8 cellular contexts compared by ENCODE assay signal in genomic region chr3:58471025-58471887, GRCh38. TPM values are rescaled to one million over a fixed set of nuclear protein-coding genes. Genes with fewer than 3 reads are reported as not detected.
DNase-seq lines count a peak whose midpoint lies in the region; ATAC-seq, FAIRE-seq and TF ChIP-seq lines count a peak whose summit lies in the region.

No MANE protein-coding gene starts in this region.

- DNase-seq in AML-193 (lab: John Stamatoyannopoulos, UW) = peak; percentile 96 to 99
- DNase-seq in HFFc6 = peak; percentile 71
- peak; percentile 89 for DNase-seq in NCI-H748 treated with DMSO at 0.1 percent for 48 hours (lab: John Stamatoyannopoulos, UW)
- DNase-seq in activated T-helper 1 cell treated with anti-CD3 and anti-CD28 coated beads, Interleukin-12 subunit alpha, Interleukin-12 subunit beta, Interleukin-2, Interleukin-4 antibody, amounts not matched to agents 30 ng/mL and 10 ng/mL and 1 ng/mL, durations not matched to agents 14 hours and 24 hours and 36 hours (ENCODE audit: low spot score) = peak; percentile 73
- DNase-seq in heart right ventricle = no peak
- DNase-seq in small intestine = peak; percentile 68

- no peak overlapping the region for H3K4me3 ChIP-seq in heart right ventricle
- H3K4me3 ChIP-seq in small intestine (ENCODE audit: low read depth in 1 of 2, low read length in 2 of 2) = no peak overlapping the region

- H3K36me3 ChIP-seq in heart right ventricle = no peaks in the 10 kb centered on the region
- H3K36me3 ChIP-seq in small intestine (ENCODE audit: control insufficient read depth in 2 of 2, insufficient read depth in 2 of 2, low read length in 2 of 2) = no peaks in the 10 kb centered on the region

- no peak overlapping the region for H3K27ac Mint-ChIP-seq in HFFc6
- H3K27ac Mint-ChIP-seq in activated T-helper 1 cell treated with anti-CD3 and anti-CD28 coated beads, Interleukin-12 subunit alpha, Interleukin-12 subunit beta, Interleukin-2, Interleukin-4 antibody, amounts not matched to agents 30 ng/mL and 10 ng/mL and 1 ng/mL, durations not matched to agents 14 hours and 24 hours and 36 hours = peak overlapping the region; percentile 68

- H3K4me1 Mint-ChIP-seq in HFFc6 (ENCODE audit: low read depth) = peaks cover 16% of the 10 kb centered on the region
- peaks cover 59% of the 10 kb centered on the region for H3K4me1 Mint-ChIP-seq in activated T-helper 1 cell treated with anti-CD3 and anti-CD28 coated beads, Interleukin-12 subunit alpha, Interleukin-12 subunit beta, Interleukin-2, Interleukin-4 antibody, amounts not matched to agents 30 ng/mL and 10 ng/mL and 1 ng/mL, durations not matched to agents 14 hours and 24 hours and 36 hours (ENCODE audit: low read depth)

- H3K4me1 ChIP-seq in heart right ventricle (peaks cover 0 to 57% (median 10%) of the 10 kb centered on the region in 9 donors), small intestine (ENCODE audit: control insufficient read depth in 2 of 2, insufficient read depth in 1 of 2, low read depth in 1 of 2, low read length in 1 of 2) (peaks cover 2 to 10% of the 10 kb centered on the region in 2 donors)

- intact Hi-C loops in activated T-helper 1 cell treated with anti-CD3 and anti-CD28 coated beads, Interleukin-12 subunit alpha, Interleukin-12 subunit beta, Interleukin-2, Interleukin-4 antibody, amounts not matched to agents 30 ng/mL and 10 ng/mL and 1 ng/mL, durations not matched to agents 14 hours and 24 hours and 36 hours (cut with micrococcal nuclease) = loop anchor here (1.0 to 2.0 kb wide), 6 partner anchors 8 to 147 kb away; partner anchors contain the start of genes PDHB and PXK
- intact Hi-C loops in heart right ventricle (cut with DNase I) = no loop called here

- H3K9me3 ChIP-seq in heart right ventricle (no peaks in the 10 kb centered on the region), small intestine (ENCODE audit: control insufficient read depth, low read depth) (no peaks in the 10 kb centered on the region)

- TF ChIP-seq CTCF in HFFc6 (IDR thresholded peaks at IDR 0.05) (no peak), heart right ventricle (IDR thresholded peaks at IDR 0.05) (no peak)

- H3K36me3 Mint-ChIP-seq in HFFc6 (ENCODE audit: low read depth) = no peaks in the 10 kb centered on the region
- H3K36me3 Mint-ChIP-seq in activated T-helper 1 cell treated with anti-CD3 and anti-CD28 coated beads, Interleukin-12 subunit alpha, Interleukin-12 subunit beta, Interleukin-2, Interleukin-4 antibody, amounts not matched to agents 30 ng/mL and 10 ng/mL and 1 ng/mL, durations not matched to agents 14 hours and 24 hours and 36 hours (ENCODE audit: low read depth) = peaks cover 4% of the 10 kb centered on the region

- H3K4me3 Mint-ChIP-seq in HFFc6 = no peak overlapping the region; the same call in 1 of the 2 replicates
- H3K4me3 Mint-ChIP-seq in activated T-helper 1 cell treated with anti-CD3 and anti-CD28 coated beads, Interleukin-12 subunit alpha, Interleukin-12 subunit beta, Interleukin-2, Interleukin-4 antibody, amounts not matched to agents 30 ng/mL and 10 ng/mL and 1 ng/mL, durations not matched to agents 14 hours and 24 hours and 36 hours = peak overlapping the region; percentile 37

- H3K27me3 ChIP-seq in heart right ventricle (no peaks in the 10 kb centered on the region), small intestine (ENCODE audit: control insufficient read depth in 2 of 2, insufficient read depth in 2 of 2, low read length in 2 of 2) (no peaks in the 10 kb centered on the region)

- ATAC-seq in heart right ventricle (peak in 7 of 8 donors; percentile 31 to 82 (median 55)), HG02970 (IDR thresholded peaks at IDR 0.05; ENCODE audit: low FRiP score, unreplicated experiment) (no peak), GM19023 (IDR thresholded peaks at IDR 0.05; ENCODE audit: unreplicated experiment) (no peak)

- FAIRE-seq in small intestine (lab: Jason Lieb, UNC) = no peak

- H3K27ac ChIP-seq in heart right ventricle = peak overlapping the region in 3 of 10 donors; percentile 5 to 78 (median 26)
- H3K27ac ChIP-seq in small intestine (ENCODE audit: low read depth in 1 of 2, low read length in 1 of 2) = peak overlapping the region; percentile 53 to 54

- WGBS in heart right ventricle, 2 donors = 56 to 61% methylated on average over 10 of the region's 10 CpGs
- WGBS in small intestine, 3 donors = 41 to 52% (median 43%) methylated on average over 10 of the region's 10 CpGs

- peaks cover 8% of the 10 kb centered on the region for H3K27me3 Mint-ChIP-seq in HFFc6 (ENCODE audit: insufficient read depth)
- peaks cover 8% of the 10 kb centered on the region for H3K27me3 Mint-ChIP-seq in activated T-helper 1 cell treated with anti-CD3 and anti-CD28 coated beads, Interleukin-12 subunit alpha, Interleukin-12 subunit beta, Interleukin-2, Interleukin-4 antibody, amounts not matched to agents 30 ng/mL and 10 ng/mL and 1 ng/mL, durations not matched to agents 14 hours and 24 hours and 36 hours (ENCODE audit: insufficient read depth)

- no peaks in the 10 kb centered on the region for H3K9me3 Mint-ChIP-seq in HFFc6
- H3K9me3 Mint-ChIP-seq in activated T-helper 1 cell treated with anti-CD3 and anti-CD28 coated beads, Interleukin-12 subunit alpha, Interleukin-12 subunit beta, Interleukin-2, Interleukin-4 antibody, amounts not matched to agents 30 ng/mL and 10 ng/mL and 1 ng/mL, durations not matched to agents 14 hours and 24 hours and 36 hours = no peaks in the 10 kb centered on the region

RNA-seq across cellular contexts. Expression of gene KCTD6, which starts 20.6 kb away (rescaled TPM):
- 1 to 10 TPM; 6.4 to 9.6 (median 7.4) TPM for total RNA-seq in HFFc6 (2021; fragmentation: NEBNext Ultra II Directional; extraction: Animal tissue kit (Norgen Biotek cat#: 25700))
- total RNA-seq in activated T-helper 1 cell treated with anti-CD3 and anti-CD28 coated beads, Interleukin-12 subunit alpha, Interleukin-12 subunit beta, Interleukin-2, Interleukin-4 antibody, amounts not matched to agents 30 ng/mL and 10 ng/mL and 1 ng/mL, durations not matched to agents 14 hours and 24 hours and 36 hours = 7.0 and 8.9 TPM in 2 replicates
- total RNA-seq in heart right ventricle = 1 to 10 TPM; 3.6 to 8.9 (median 7.2) TPM
- 10 to 100 TPM in 1 of 2 donors, 1 to 10 TPM in 1; 6.9 to 12.7 TPM for polyA plus RNA-seq in heart right ventricle
- 1 to 10 TPM; 2.4 to 5.3 (median 4.0) TPM for polyA plus RNA-seq in small intestine

RNA-seq across cellular contexts. Expression of gene PDHB, which starts 37.6 kb away (rescaled TPM):
- total RNA-seq in HFFc6 (2021; fragmentation: NEBNext Ultra II Directional; extraction: Animal tissue kit (Norgen Biotek cat#: 25700)) = 10 to 100 TPM; 85.6 to 95.7 (median 92.3) TPM
- total RNA-seq in activated T-helper 1 cell treated with anti-CD3 and anti-CD28 coated beads, Interleukin-12 subunit alpha, Interleukin-12 subunit beta, Interleukin-2, Interleukin-4 antibody, amounts not matched to agents 30 ng/mL and 10 ng/mL and 1 ng/mL, durations not matched to agents 14 hours and 24 hours and 36 hours = 62.0 and 68.1 TPM in 2 replicates
- total RNA-seq in heart right ventricle = 100 to 1,000 TPM; 170 to 255 (median 217) TPM
- polyA plus RNA-seq in heart right ventricle (100 to 1,000 TPM; 140 to 157 TPM), small intestine (10 to 100 TPM; 60.5 to 68.4 (median 64.6) TPM)

Comparison
In these comparisons a context has a peak if more than half of its experiments do, and no peak if none do; other contexts are left out.
1. DNase-seq: peak in AML-193 (2 of 2), HFFc6 (single experiment), NCI-H748 treated with DMSO at 0.1 percent for 48 hours (single experiment), activated T-helper 1 cell treated with anti-CD3 and anti-CD28 coated beads, Interleukin-12 subunit alpha, Interleukin-12 subunit beta, Interleukin-2, Interleukin-4 antibody, amounts not matched to agents 30 ng/mL and 10 ng/mL and 1 ng/mL, durations not matched to agents 14 hours and 24 hours and 36 hours (single experiment) and small intestine (single experiment); none in heart right ventricle (0 of 2).
2. ATAC-seq: peak in heart right ventricle (7 of 8); none in HG02970 (single experiment) and GM19023 (single experiment).